In the genomic region with DNA sequence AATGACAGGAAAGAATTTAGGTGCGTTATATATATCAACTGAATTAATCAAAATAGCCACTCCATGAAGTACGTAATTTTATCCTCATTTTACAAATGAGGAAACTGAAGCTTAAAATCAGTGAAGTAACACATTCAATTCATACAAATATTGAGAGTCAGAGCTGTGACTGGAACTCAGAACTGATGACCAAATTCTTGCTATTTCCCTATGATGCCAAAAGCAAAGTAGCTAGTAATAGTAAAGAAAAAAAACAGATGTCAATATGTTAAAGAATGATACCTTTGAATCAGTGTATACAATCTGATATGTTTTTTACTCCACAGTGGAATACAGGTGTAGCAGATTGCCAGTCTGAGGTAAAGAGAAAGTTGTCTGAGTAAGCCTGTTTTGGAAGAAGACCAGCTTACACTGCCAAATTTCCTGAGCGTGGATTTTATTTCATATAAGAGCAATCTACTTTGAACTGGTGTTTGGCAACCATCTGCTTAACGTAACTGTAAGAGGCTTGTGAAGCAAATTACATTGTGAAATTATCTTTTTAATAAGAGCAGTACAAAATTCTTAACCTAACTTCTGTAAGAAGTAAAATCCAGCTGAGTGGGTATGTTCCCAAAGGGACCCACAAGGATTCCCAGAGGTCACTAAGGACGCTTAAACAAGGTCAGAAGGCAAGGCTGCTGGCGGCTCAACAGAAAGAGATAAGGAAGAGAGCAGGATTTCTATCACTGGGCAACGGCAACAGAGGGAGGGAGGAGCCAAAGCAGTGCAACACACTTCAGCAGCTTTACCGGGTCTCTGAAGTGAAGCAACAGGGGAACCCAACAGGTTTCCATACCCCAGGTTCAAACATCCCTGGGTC, we compare ENCODE assay signal across 8 cellular contexts.
DNase-seq lines count a peak whose midpoint lies in the region; ATAC-seq and TF ChIP-seq lines count a peak whose summit lies in the region.

No MANE protein-coding gene starts in this region.

- no peak overlapping the region for H3K4me3 ChIP-seq in GM23248
- H3K4me3 ChIP-seq in endocrine pancreas (ENCODE audit: control insufficient read depth, insufficient read depth, low read length), result peak overlapping the region; percentile 96
- H3K4me3 ChIP-seq in neural progenitor cell, result no peak overlapping the region

- H4K20me1 ChIP-seq in GM23248 (ENCODE audit: insufficient read depth), result no peaks in the 10 kb centered on the region
- peaks cover 12% of the 10 kb centered on the region for H4K20me1 ChIP-seq in neural progenitor cell (ENCODE audit: low read depth)

- H3K36me3 ChIP-seq in GM23248 (ENCODE audit: low read depth) (no peaks in the 10 kb centered on the region), endocrine pancreas (ENCODE audit: control insufficient read depth, insufficient read depth, low read length) (no peaks in the 10 kb centered on the region), neural progenitor cell (no peaks in the 10 kb centered on the region)

- no peaks in the 10 kb centered on the region for H3K27me3 Mint-ChIP-seq in neural progenitor cell (ENCODE audit: insufficient read depth, low read depth)

- H3F3A ChIP-seq in GM23248 (ENCODE audit: insufficient read depth) (peaks cover 27% of the 10 kb centered on the region), neural progenitor cell (ENCODE audit: low read depth) (no peaks in the 10 kb centered on the region)

- H3K9me3 ChIP-seq in GM23248 (ENCODE audit: low read depth), result no peaks in the 10 kb centered on the region
- H3K9me3 ChIP-seq in endocrine pancreas (ENCODE audit: control insufficient read depth, low read length), result no peaks in the 10 kb centered on the region
- no peaks in the 10 kb centered on the region for H3K9me3 ChIP-seq in neural progenitor cell (ENCODE audit: low read depth)

- no peak for ATAC-seq in HG02588 (IDR thresholded peaks at IDR 0.05; ENCODE audit: unreplicated experiment)

- no peak overlapping the region for H3K27ac Mint-ChIP-seq in neural progenitor cell

- H2AFZ ChIP-seq in GM23248, result peak overlapping the region; percentile 58
- H2AFZ ChIP-seq in neural progenitor cell (replicated peaks), result no peak overlapping the region

- H3K79me2 ChIP-seq in GM23248 (ENCODE audit: insufficient read depth) (peaks cover 92% of the 10 kb centered on the region), neural progenitor cell (ENCODE audit: low read depth) (no peaks in the 10 kb centered on the region)

- H3K4me2 ChIP-seq in GM23248 (ENCODE audit: unreplicated experiment), result peak overlapping the region; percentile 71
- peak overlapping the region; percentile 60 for H3K4me2 ChIP-seq in neural progenitor cell

- WGBS in GM23248 (ENCODE audit: low coverage in 1 of 2, low lambda C conversion rate in 2 of 2, missing lambda C conversion rate in 2 of 2), 2 experiments, result 54 to 56% methylated on average over 8 of the region's 8 CpGs

- no peaks in the 10 kb centered on the region for H3K9me3 Mint-ChIP-seq in neural progenitor cell

- H3K4me1 Mint-ChIP-seq in neural progenitor cell, result peaks cover 15% of the 10 kb centered on the region

- H3K27me3 ChIP-seq in GM23248 (replicated peaks; ENCODE audit: insufficient read depth) (no peaks in the 10 kb centered on the region), endocrine pancreas (ENCODE audit: control insufficient read depth, insufficient read depth, low read length) (no peaks in the 10 kb centered on the region), neural progenitor cell (no peaks in the 10 kb centered on the region)

- H3K9me2 ChIP-seq in GM23248 (ENCODE audit: insufficient read depth), result no peaks in the 10 kb centered on the region

- DNase-seq in DMS153 (lab: John Stamatoyannopoulos, UW) (peak; percentile 46), GM23248 (peak; percentile 26), NCI-H524 treated with DMSO at 0.1 percent for 48 hours (lab: John Stamatoyannopoulos, UW) (peak; percentile 44), neural progenitor cell (ENCODE audit: low spot score) (peak; percentile 65), epidermal melanocyte (ENCODE audit: insufficient read length, low spot score) (no peak)
- no peak for DNase-seq in effector CD4-positive, alpha-beta T cell

- TF ChIP-seq CTCF in neural progenitor cell (IDR thresholded peaks at IDR 0.05), result no peak

- H3K27ac ChIP-seq in GM23248, result no peak overlapping the region
- no peak overlapping the region for H3K27ac ChIP-seq in neural progenitor cell

- H3K9ac ChIP-seq in GM23248 (no peak overlapping the region), endocrine pancreas (ENCODE audit: control insufficient read depth, insufficient read depth, low read length) (peak overlapping the region; percentile 73), neural progenitor cell (no peak overlapping the region)

- in situ Hi-C loops in GM23248 (cut with MboI), result no loop called here

- H3K4me1 ChIP-seq in GM23248 (ENCODE audit: insufficient read depth) (peaks cover 49% of the 10 kb centered on the region), endocrine pancreas (ENCODE audit: control insufficient read depth, insufficient read depth, low read length) (peaks cover 21% of the 10 kb centered on the region), neural progenitor cell (peaks cover 28% of the 10 kb centered on the region)

- H3K36me3 Mint-ChIP-seq in neural progenitor cell, result no peaks in the 10 kb centered on the region

- no peak overlapping the region for H3K4me3 Mint-ChIP-seq in neural progenitor cell

Comparison
In these comparisons a context has a peak if more than half of its experiments do, and no peak if none do; other contexts are left out.
1. DNase-seq: peak in DMS153 (single experiment), GM23248 (single experiment), NCI-H524 treated with DMSO at 0.1 percent for 48 hours (single experiment) and neural progenitor cell (single experiment); none in effector CD4-positive, alpha-beta T cell (single experiment) and epidermal melanocyte (single experiment).